ENCODE assay signal across 30 cellular contexts in genomic region chr5:125746936-125747335, GRCh38.
"Had no signal": no experiment of that assay in that cellular context is flagged by ENCODE, and none has a peak within 500 bp of the region (broad histone marks: within the 10 kb centered on the region; RNA-seq: fewer than 3 reads in every experiment).

No MANE protein-coding gene starts in this region.

- H3K9me3 ChIP-seq: MG63 had no signal

- H3K4me3 ChIP-seq: K562, MG63, PC-9 had no signal

- H3K27ac Mint-ChIP-seq: activated CD4-positive, alpha-beta T cell treated with anti-CD3 and anti-CD28 coated beads, Interleukin-2, amount 10 ng/mL, durations not matched to agents 24 days and 14 days; activated CD8-positive, alpha-beta T cell treated with anti-CD3 and anti-CD28 coated beads for 36 hours; activated naive CD8-positive, alpha-beta T cell treated with anti-CD3 and anti-CD28 coated beads for 36 hours; activated T-cell treated with anti-CD3 and anti-CD28 coated beads, Interleukin-2, amount 50 U/mL, for 72 hours; activated T-helper 17 cell treated with anti-CD3 and anti-CD28 coated beads, Interleukin-2, amount 50 U/mL, for 72 hours; T-helper 1 cell treated with Interleukin-12 subunit alpha and Interleukin-12 subunit beta and Interleukin-4 antibody, amounts not matched to agents 30 μg/mL and 1 μg/mL, for 36 hours; T-helper 2 cell treated with Interferon-gamma antibody and Interleukin-4, amounts not matched to agents 5 μg/mL and 100 μg/mL, for 36 hours had no signal

- H3K4me1 Mint-ChIP-seq: activated CD4-positive, alpha-beta T cell treated with anti-CD3 and anti-CD28 coated beads, Interleukin-2, amount 10 ng/mL, durations not matched to agents 24 days and 14 days; activated naive CD8-positive, alpha-beta T cell treated with anti-CD3 and anti-CD28 coated beads for 36 hours; activated T-helper 17 cell treated with anti-CD3 and anti-CD28 coated beads, Interleukin-2, amount 50 U/mL, for 72 hours had no signal

- H3K27ac ChIP-seq: brain microvascular endothelial cell, PC-9, RWPE1 had no signal

- H3K27me3 ChIP-seq: brain microvascular endothelial cell, MG63 had no signal

- H3K36me3 Mint-ChIP-seq: activated naive CD8-positive, alpha-beta T cell treated with anti-CD3 and anti-CD28 coated beads for 36 hours had no signal

- H3K27me3 Mint-ChIP-seq: activated CD4-positive, alpha-beta T cell treated with anti-CD3 and anti-CD28 coated beads, Interleukin-2, amount 10 ng/mL, durations not matched to agents 24 days and 14 days; activated CD8-positive, alpha-beta T cell treated with anti-CD3 and anti-CD28 coated beads for 36 hours; activated naive CD8-positive, alpha-beta T cell treated with anti-CD3 and anti-CD28 coated beads for 36 hours; activated T-helper 17 cell treated with anti-CD3 and anti-CD28 coated beads, Interleukin-2, amount 50 U/mL, for 72 hours had no signal

- H2AFZ ChIP-seq: PC-9 had no signal

- H3K4me2 ChIP-seq: PC-9 had no signal

- H3K36me3 ChIP-seq: brain microvascular endothelial cell, MG63 had no signal

- ATAC-seq: activated CD8-positive, alpha-beta T cell treated with anti-CD3 and anti-CD28 coated beads for 36 hours; activated T-cell treated with anti-CD3 and anti-CD28 coated beads, Interleukin-2, amount 50 U/mL, for 72 hours; activated T-helper 17 cell treated with anti-CD3 and anti-CD28 coated beads, Interleukin-2, amount 50 U/mL, for 72 hours; K562; Right ventricle myocardium inferior had no signal

- H3K4me3 Mint-ChIP-seq: activated CD4-positive, alpha-beta T cell treated with anti-CD3 and anti-CD28 coated beads, Interleukin-2, amount 10 ng/mL, durations not matched to agents 24 days and 14 days; activated CD8-positive, alpha-beta T cell treated with anti-CD3 and anti-CD28 coated beads for 36 hours; activated naive CD8-positive, alpha-beta T cell treated with anti-CD3 and anti-CD28 coated beads for 36 hours; activated T-cell treated with anti-CD3 and anti-CD28 coated beads, Interleukin-2, amount 50 U/mL, for 72 hours; activated T-helper 17 cell treated with anti-CD3 and anti-CD28 coated beads, Interleukin-2, amount 50 U/mL, for 72 hours; T-helper 1 cell treated with Interleukin-12 subunit alpha and Interleukin-12 subunit beta and Interleukin-4 antibody, amounts not matched to agents 30 μg/mL and 1 μg/mL, for 36 hours; T-helper 2 cell treated with Interferon-gamma antibody and Interleukin-4, amounts not matched to agents 5 μg/mL and 100 μg/mL, for 36 hours had no signal

- DNase-seq: activated CD4-positive, alpha-beta T cell treated with anti-CD3 and anti-CD28 coated beads, Interleukin-2, amount 10 ng/mL, durations not matched to agents 24 days and 14 days; activated CD4-positive, alpha-beta T cell treated with anti-CD3 and anti-CD28 coated beads, Interleukin-2, amount 50 U/mL, for 4 hours; activated CD8-positive, alpha-beta T cell treated with anti-CD3 and anti-CD28 coated beads for 36 hours; activated effector memory CD4-positive, alpha-beta T cell treated with anti-CD3 and anti-CD28 coated beads, Interleukin-2, amount 50 U/mL, for 16 hours; activated naive CD4-positive, alpha-beta T cell; activated naive CD4-positive, alpha-beta T cell treated with anti-CD3 and anti-CD28 coated beads, Interleukin-2, amount 50 U/mL, for 16 hours; activated naive CD8-positive, alpha-beta T cell treated with anti-CD3 and anti-CD28 coated beads for 36 hours; activated T-cell treated with anti-CD3 and anti-CD28 coated beads, Interleukin-2, amount 50 U/mL, for 1 hour; activated T-cell treated with anti-CD3 and anti-CD28 coated beads, Interleukin-2, amount 50 U/mL, for 72 hours; amniotic stem cell; aorta; brain microvascular endothelial cell; IMR-90; Karpas-422; MG63; MV-4-11; NCI-H1092; NCI-H1436 treated with DMSO at 0.1 percent for 48 hours; NCI-H1694 treated with DMSO at 0.1 percent for 48 hours; NCI-H2029; NCI-H345; NCI-H526; NCI-H748 treated with DMSO at 0.1 percent for 48 hours; PC-9 had no signal
